27 cellular contexts compared by ENCODE assay signal in the genomic region with DNA sequence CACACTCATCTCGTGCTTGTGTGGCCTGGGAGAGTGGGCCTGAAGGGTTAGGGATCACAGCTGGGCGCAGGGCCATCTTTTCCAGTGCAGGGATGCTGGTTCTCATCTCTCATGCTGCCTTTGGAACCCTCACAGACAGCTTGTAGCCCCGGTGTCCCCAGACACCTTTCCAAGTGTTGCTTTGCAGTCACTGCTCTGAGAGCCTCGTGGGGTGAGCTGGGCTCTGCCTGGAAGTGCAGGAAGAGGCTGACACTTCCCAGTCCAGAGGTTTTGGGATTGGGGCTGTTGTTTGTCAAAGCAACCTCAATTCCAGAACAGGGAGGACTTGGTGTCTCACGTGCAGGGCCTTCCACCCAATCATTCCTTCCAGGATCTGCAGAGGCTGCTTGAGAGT. TPM values are rescaled to one million over a fixed set of nuclear protein-coding genes. Genes with fewer than 3 reads are reported as not detected.
"Had no signal": no experiment of that assay in that cellular context is flagged by ENCODE, and none has a peak within 500 bp of the region (broad histone marks: within the 10 kb centered on the region; RNA-seq: fewer than 3 reads in every experiment).

No MANE protein-coding gene starts in this region.

- H3K27ac ChIP-seq: esophagus muscularis mucosa, foreskin keratinocyte, gastroesophageal sphincter, heart right ventricle, ovary, psoas muscle, skin epidermis, transverse colon, upper lobe of right lung, uterus had no signal

- H3K4me3 ChIP-seq: esophagus muscularis mucosa, gastroesophageal sphincter, heart right ventricle, ovary, psoas muscle, skin epidermis, transverse colon, upper lobe of right lung, uterus had no signal

- H3K9me3 ChIP-seq: esophagus muscularis mucosa, gastroesophageal sphincter, heart right ventricle, ovary, psoas muscle, transverse colon, upper lobe of right lung, uterus had no signal

- H3K36me3 ChIP-seq: esophagus muscularis mucosa, gastroesophageal sphincter, heart right ventricle, ovary, transverse colon, upper lobe of right lung, uterus had no signal

- DNase-seq: effector CD8-positive, alpha-beta T cell; foreskin keratinocyte; glutamatergic neuron; heart right ventricle; hippocampal formation; mammary epithelial cell; mesendoderm; midbrain; naive thymus-derived CD4-positive, alpha-beta T cell; occipital lobe; psoas muscle; right cardiac atrium; stimulated activated CD4-positive, alpha-beta T cell treated with anti-CD3 and anti-CD28 coated beads, Interleukin-15, amount 100 ng/mL, for 24 hours; stimulated activated CD4-positive, alpha-beta T cell treated with anti-CD3 and anti-CD28 coated beads, Interleukin-2, amount 100 ng/mL, for 48 hours; stimulated activated naive B cell treated with anti-CD40 and anti-IgM and Interleukin-4, amounts not matched to agents 10 μg/mL and 1 μg/mL and 100 μg/mL, for 72 hours; transverse colon; uterus had no signal

- H3K27me3 ChIP-seq: foreskin keratinocyte, ovary, upper lobe of right lung, uterus had no signal

- ATAC-seq: foreskin keratinocyte; gastroesophageal sphincter; left lobe of liver; naive thymus-derived CD4-positive, alpha-beta T cell; psoas muscle; right cardiac atrium; stimulated activated naive B cell treated with anti-CD40 and anti-IgM and Interleukin-4, amounts not matched to agents 10 μg/mL and 1 μg/mL and 100 μg/mL, for 72 hours; upper lobe of right lung had no signal

- H3K4me1 ChIP-seq: esophagus muscularis mucosa, gastroesophageal sphincter, heart right ventricle, psoas muscle, transverse colon, upper lobe of right lung, uterus had no signal

RNA-seq across cellular contexts. Expression of a gene that starts 28.2 kb away (rescaled TPM):
- total RNA-seq: cerebellum; endodermal cell; epithelial cell of proximal tubule; esophagus muscularis mucosa; foreskin keratinocyte; heart right ventricle; left lobe of liver; naive thymus-derived CD4-positive, alpha-beta T cell; occipital lobe; renal cortical epithelial cell; right cardiac atrium; uterus had no signal
- polyA plus RNA-seq: naive thymus-derived CD4-positive, alpha-beta T cell; ovary; psoas muscle had no signal
